ENCODE assay signal across 25 cellular contexts in the genomic region with DNA sequence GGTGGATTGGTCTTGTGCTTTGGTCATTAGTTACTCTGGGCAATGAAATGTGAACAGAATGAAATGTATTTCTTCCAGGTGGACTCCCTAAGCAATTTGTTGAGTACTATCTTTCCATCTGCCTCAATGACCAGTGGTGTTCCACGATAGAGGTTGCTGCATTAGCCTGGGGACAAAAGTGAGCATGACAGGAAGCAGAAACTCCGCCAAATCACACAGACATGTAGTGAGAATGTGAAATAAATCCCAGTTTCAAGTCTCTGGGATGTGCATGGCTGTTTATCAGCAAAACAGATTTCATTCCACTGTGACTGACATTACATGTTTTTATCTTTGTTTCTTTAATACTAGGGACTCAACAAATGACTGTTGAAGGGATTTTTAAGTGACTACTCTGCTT.
DNase-seq lines count a peak whose midpoint lies in the region; ATAC-seq, FAIRE-seq and TF ChIP-seq lines count a peak whose summit lies in the region.
"Had no signal": no experiment of that assay in that cellular context is flagged by ENCODE, and none has a peak within 500 bp of the region (broad histone marks: within the 10 kb centered on the region; RNA-seq: fewer than 3 reads in every experiment).

No MANE protein-coding gene starts in this region.

- no peak for TF ChIP-seq RAD21 in HCT116 (IDR thresholded peaks at IDR 0.05; ENCODE audit: low read depth)

- no TSS peak for BruUV-seq in HCT116 (replicated peaks; lab: Mats Ljungman, UMichigan)

- H2BK12ac ChIP-seq in neuronal stem cell (ENCODE audit: low read length) = no peak overlapping the region

- intact Hi-C loops in HCT116 (cut with micrococcal nuclease) (no loop called here), pancreas (cut with DNase I) (no loop called here)

- no peaks in the 10 kb centered on the region for H3K27me3 ChIP-seq in ACC112 (ENCODE audit: insufficient read depth, low read length)
- H3K27me3 ChIP-seq in HCT116 (ENCODE audit: insufficient read depth, low read length) = no peaks in the 10 kb centered on the region
- H3K27me3 ChIP-seq in brain microvascular endothelial cell (replicated peaks) = no peaks in the 10 kb centered on the region
- H3K27me3 ChIP-seq in neuronal stem cell (ENCODE audit: control insufficient read depth in 3 of 3, insufficient read depth in 3 of 3, low read depth in 1 of 3, low read length in 3 of 3) = no peaks in the 10 kb centered on the region
- H3K27me3 ChIP-seq in pancreas = peaks cover 0 to 3% (median 0%) of the 10 kb centered on the region in 4 donors
- H3K27me3 ChIP-seq: MG63 had no signal

- H3K18ac ChIP-seq in neuronal stem cell (ENCODE audit: low read length) = no peak overlapping the region

- no peaks in the 10 kb centered on the region for H3K9me3 ChIP-seq in HCT116 (ENCODE audit: control insufficient read depth in 1 of 2, insufficient read depth in 1 of 2, low read depth in 1 of 2, low read length in 2 of 2)
- H3K9me3 ChIP-seq in neuronal stem cell (replicated peaks in 1 of 2; ENCODE audit: control insufficient read depth in 2 of 2, insufficient read depth in 1 of 2, low read depth in 1 of 2, low read length in 2 of 2) = no peaks in the 10 kb centered on the region
- no peaks in the 10 kb centered on the region for H3K9me3 ChIP-seq in pancreas
- H3K9me3 ChIP-seq: MG63 had no signal

- RAD21 ChIA-PET in HCT116 (lab: Charles Lee; ENCODE audit: low non-redundant PET in 1 of 2, low total read pairs in 2 of 2, uncharacterized antibody in 2 of 2, unreplicated experiment in 2 of 2) = no interaction called here

- H2BK15ac ChIP-seq in neuronal stem cell (ENCODE audit: low read length) = no peak overlapping the region

- H4K91ac ChIP-seq in neuronal stem cell (ENCODE audit: low read depth, low read length, poor library complexity) = no peak overlapping the region

- H3K4me1 ChIP-seq in ACC112 (ENCODE audit: control insufficient read depth, insufficient read depth, low read length, unreplicated experiment) (peaks cover 84% of the 10 kb centered on the region), HCT116 (ENCODE audit: control insufficient read depth in 1 of 2, insufficient read depth in 2 of 2, low read length in 2 of 2) (peaks cover 88 to 100% of the 10 kb centered on the region in 2 experiments), neuronal stem cell (ENCODE audit: control insufficient read depth in 2 of 2, insufficient read depth in 1 of 2, low read depth in 1 of 2, low read length in 2 of 2) (peaks cover 3 to 6% of the 10 kb centered on the region in 2 donors), pancreas (no peaks in the 10 kb centered on the region)

- no peak overlapping the region for H2AFZ ChIP-seq in ACC112 (ENCODE audit: low read length, unreplicated experiment)
- H2AFZ ChIP-seq in HCT116 (ENCODE audit: low read depth, low read length, poor library complexity, severe bottlenecking) = no peak overlapping the region
- peak overlapping the region; percentile 9 for H2AFZ ChIP-seq in neuronal stem cell (ENCODE audit: low read length)
- H2AFZ ChIP-seq: PC-9 had no signal

- FAIRE-seq in pancreas (lab: Jason Lieb, UNC) = no peak
- FAIRE-seq: G401.6, GM18507 had no signal

- no CpG with 5 or more reads among the region's 2 CpGs for WGBS in neuronal stem cell (ENCODE audit: extremely low coverage in 2 of 2, insufficient read length in 2 of 2, insufficient replicate concordance in 1 of 2), 2 donors
- 59 to 82% methylated on average over 2 of the region's 2 CpGs for WGBS in pancreas, 2 donors

- H3K4me3 ChIP-seq in ACC112 (ENCODE audit: low read depth, low read length) (no peak overlapping the region), HCT116 (replicated peaks in 1 of 2; ENCODE audit: low read depth in 1 of 2, low read length in 2 of 2) (no peak overlapping the region), brain microvascular endothelial cell (ENCODE audit: low read depth, low read length) (no peak overlapping the region), neuronal stem cell (ENCODE audit: low read length in 2 of 2) (no peak overlapping the region), pancreas (no peak overlapping the region)
- H3K4me3 ChIP-seq: MG63, PC-9 had no signal

- H2AK5ac ChIP-seq in neuronal stem cell (ENCODE audit: low read depth, low read length) = no peak overlapping the region

- no peak overlapping the region for H4K8ac ChIP-seq in neuronal stem cell (ENCODE audit: low read depth, low read length)

- no peak overlapping the region for H3K4ac ChIP-seq in neuronal stem cell (ENCODE audit: low read length)

- H2BK120ac ChIP-seq in neuronal stem cell (ENCODE audit: low read depth, low read length) = no peak overlapping the region

- no peaks in the 10 kb centered on the region for H4K20me1 ChIP-seq in HCT116 (ENCODE audit: insufficient read depth)

- TF ChIP-seq POLR2A in HCT116 (IDR thresholded peaks at IDR 0.05; ENCODE audit: borderline replicate concordance, extremely low read depth, insufficient read depth, insufficient read length) = no peak

- H3K36me3 ChIP-seq in ACC112 (ENCODE audit: insufficient read depth, low read length) = no peaks in the 10 kb centered on the region
- no peaks in the 10 kb centered on the region for H3K36me3 ChIP-seq in HCT116 (ENCODE audit: control insufficient read depth in 1 of 2, insufficient read depth in 2 of 2, low read length in 2 of 2)
- H3K36me3 ChIP-seq in brain microvascular endothelial cell (replicated peaks) = no peaks in the 10 kb centered on the region
- H3K36me3 ChIP-seq in neuronal stem cell (replicated peaks in 1 of 2; ENCODE audit: control insufficient read depth in 2 of 2, insufficient read depth in 2 of 2, low read length in 2 of 2) = no peaks in the 10 kb centered on the region
- H3K36me3 ChIP-seq in pancreas = no peaks in the 10 kb centered on the region
- H3K36me3 ChIP-seq: MG63 had no signal

- no peak overlapping the region for H3K23ac ChIP-seq in neuronal stem cell (ENCODE audit: low read depth, low read length, poor library complexity)

- H3K4me2 ChIP-seq in HCT116 (ENCODE audit: low read length) (peak overlapping the region; percentile 71), neuronal stem cell (ENCODE audit: insufficient read depth, low read length, poor library complexity, severe bottlenecking) (no peak overlapping the region)
- H3K4me2 ChIP-seq: PC-9 had no signal

- POLR2A ChIA-PET in HCT116 (lab: Charles Lee) = interaction anchor here (2.7 to 12.1 kb wide), 3 partner anchors 10 to 66 kb away, joined by 14 to 310 read pairs (median 90); partner anchors contain the start of gene DCBLD2

- H3K9ac ChIP-seq in HCT116 (ENCODE audit: low read length) (peak overlapping the region; percentile 55), neuronal stem cell (ENCODE audit: low read depth, low read length, poor library complexity) (no peak overlapping the region)

- H3K9me2 ChIP-seq in HCT116 (ENCODE audit: insufficient read depth) = no peaks in the 10 kb centered on the region

- CTCF ChIA-PET in HCT116 (lab: Charles Lee) = no interaction called here

- TF ChIP-seq CTCF in HCT116 (IDR thresholded peaks at IDR 0.05 in 2 of 3, conservative IDR thresholded peaks at IDR 0.05 in 1 of 3; ENCODE audit: borderline replicate concordance in 1 of 3, insufficient read depth in 1 of 3, low read depth in 2 of 3, low read length in 2 of 3) = no peak
- TF ChIP-seq CTCF in brain microvascular endothelial cell (IDR thresholded peaks at IDR 0.05; ENCODE audit: low read depth, low read length, missing control alignments) = no peak
- TF ChIP-seq CTCF in pancreas (IDR thresholded peaks at IDR 0.05) = no peak

- no peaks in the 10 kb centered on the region for H3K79me1 ChIP-seq in neuronal stem cell (ENCODE audit: low read depth, low read length)

- no peak overlapping the region for H2BK5ac ChIP-seq in neuronal stem cell (ENCODE audit: low read length)

- H3K27ac ChIP-seq in ACC112 (ENCODE audit: low read depth, low read length) (peak overlapping the region; percentile 99), HCT116 (ENCODE audit: low read depth, low read length) (peak overlapping the region; percentile 97), brain microvascular endothelial cell (peak overlapping the region; percentile 100), neuronal stem cell (replicated peaks; ENCODE audit: low read length) (no peak overlapping the region), pancreas (no peak overlapping the region)
- H3K27ac ChIP-seq: PC-9, RWPE1 had no signal

- in situ Hi-C loops in brain microvascular endothelial cell (cut with HindIII; ENCODE audit: low pct_ligation_motif_present, low sequenced_read_pairs) = no loop called here

- ATAC-seq in HCT116 (no peak), pancreas (no peak), GM21723 (IDR thresholded peaks at IDR 0.05; ENCODE audit: unreplicated experiment) (no peak)
- ATAC-seq: CD8-positive, alpha-beta T cell had no signal

- H3K14ac ChIP-seq in neuronal stem cell (ENCODE audit: low read length) = no peak overlapping the region

- H3K79me2 ChIP-seq in ACC112 (ENCODE audit: control insufficient read depth, insufficient read depth, low read length, unreplicated experiment) = peaks cover 23% of the 10 kb centered on the region
- peaks cover 88% of the 10 kb centered on the region for H3K79me2 ChIP-seq in HCT116 (ENCODE audit: insufficient read depth, low read length)

- DNase-seq in HCT116 (ENCODE audit: low read depth, low spot score) (no peak), brain microvascular endothelial cell (no peak), neuronal stem cell (ENCODE audit: low spot score) (no peak), pancreas (no peak), COR-L47 (lab: John Stamatoyannopoulos, UW) (no peak)
- DNase-seq: ACHN; C1 segment of cervical spinal cord; Calu3; CD8-positive, alpha-beta T cell; DMS153; GOT3; Kasumi-1; MG63; NCI-H1417; NCI-H1694 treated with DMSO at 0.1 percent for 48 hours; NCI-H2081 treated with DMSO at 0.1 percent for 48 hours; NCI-H2171 treated with DMSO at 0.1 percent for 48 hours; NCI-H446; PC-9; SIG-M5 had no signal

TF ChIP-seq in HCT116, 20 proteins besides CTCF, POLR2A, EP300 and RAD21 (continues in another document):
- TF ChIP-seq EZH2 (IDR thresholded peaks at IDR 0.05) (no peak), ELF1 (IDR thresholded peaks at IDR 0.05; ENCODE audit: borderline replicate concordance, low read depth) (no peak), YY1 (IDR thresholded peaks at IDR 0.05; ENCODE audit: extremely low read depth, insufficient replicate concordance, low read depth, low read length) (no peak), POLR2AphosphoS5 (IDR thresholded peaks at IDR 0.05; ENCODE audit: low read depth, low read length) (no peak), MAX (IDR thresholded peaks at IDR 0.05) (no peak; the same call in 1 of the 2 replicates), SIN3A (IDR thresholded peaks at IDR 0.05; ENCODE audit: low read depth) (no peak), CBX3 (IDR thresholded peaks at IDR 0.05; ENCODE audit: low read depth) (no peak), FOSL1 (IDR thresholded peaks at IDR 0.05; ENCODE audit: low read depth) (no peak), JUND (IDR thresholded peaks at IDR 0.05) (no peak), SRF (IDR thresholded peaks at IDR 0.05; ENCODE audit: low read depth) (no peak), SP1 (IDR thresholded peaks at IDR 0.05; ENCODE audit: low read depth) (no peak), EZH2phosphoT487 (IDR thresholded peaks at IDR 0.05; ENCODE audit: borderline replicate concordance) (no peak)

Comparison
In these comparisons a context has a peak if more than half of its experiments do, and no peak if none do; other contexts are left out.
1. H3K27ac ChIP-seq: peak in ACC112 (single experiment), HCT116 (single experiment) and brain microvascular endothelial cell (single experiment); none in neuronal stem cell (single experiment) and pancreas (0 of 4).